In the genomic region with DNA sequence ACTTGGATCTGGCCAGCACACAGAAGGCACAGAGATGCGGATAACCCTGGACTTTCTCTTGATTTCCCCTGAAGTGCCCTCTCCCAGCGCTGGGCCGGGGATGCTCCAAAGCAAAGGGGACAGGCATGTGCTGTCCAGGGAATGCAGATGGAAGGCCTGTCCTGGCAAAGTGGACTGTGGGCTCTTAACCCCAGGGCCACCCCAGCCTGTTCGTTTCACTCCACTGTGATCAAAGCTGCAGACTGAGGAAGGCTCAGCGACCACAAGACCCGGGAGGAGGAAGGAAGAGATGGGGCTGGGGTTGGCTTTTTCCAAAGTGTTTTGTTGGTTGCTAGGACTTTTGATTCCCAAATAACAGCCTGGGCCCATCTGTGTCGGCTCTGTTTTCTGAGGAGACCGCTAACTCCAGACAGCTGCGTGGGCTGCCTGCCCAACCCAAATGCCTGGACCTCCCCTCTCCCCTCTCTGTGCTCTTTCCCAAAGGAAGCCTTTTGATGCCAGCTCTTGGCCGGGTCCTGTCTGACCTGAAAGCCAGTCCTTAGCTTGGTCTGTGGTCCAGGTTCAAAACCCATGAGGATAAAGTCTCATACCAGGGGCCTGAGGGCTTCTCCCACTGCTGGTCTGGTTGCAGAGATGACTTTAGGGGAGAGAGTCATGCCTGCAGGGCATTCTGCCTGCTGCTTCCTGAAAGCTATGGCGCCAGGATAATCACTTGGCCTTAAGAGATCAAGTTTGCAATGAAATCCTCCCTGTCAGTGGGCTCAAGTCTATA, we compare ENCODE assay signal across 16 cellular contexts.
DNase-seq lines count a peak whose midpoint lies in the region; ATAC-seq, FAIRE-seq and TF ChIP-seq lines count a peak whose summit lies in the region.
"Had no signal": no experiment of that assay in that cellular context is flagged by ENCODE, and none has a peak within 500 bp of the region (broad histone marks: within the 10 kb centered on the region; RNA-seq: fewer than 3 reads in every experiment).

No MANE protein-coding gene starts in this region.

- H3K4me3 Mint-ChIP-seq in HFFc6 = peak overlapping the region; percentile 82

- intact Hi-C loops in stomach (cut with DNase I; ENCODE audit: low total_unique reads) = no loop called here

- TF ChIP-seq EP300 in stomach (IDR thresholded peaks at IDR 0.05) = no peak

- H3K4me3 ChIP-seq in coronary artery (peak overlapping the region; percentile 8), stomach (no peak overlapping the region)

- H3K4me1 Mint-ChIP-seq in HFFc6 (ENCODE audit: low read depth) = peaks cover 43% of the 10 kb centered on the region

- WGBS in stomach, 5 donors = 58 to 76% (median 66%) methylated on average over 11 of the region's 11 CpGs

- H3K27ac Mint-ChIP-seq in HFFc6 = peak overlapping the region; percentile 96

- TF ChIP-seq CTCF in HFFc6 (IDR thresholded peaks at IDR 0.05) = no peak
- TF ChIP-seq CTCF in coronary artery (IDR thresholded peaks at IDR 0.05) = no peak
- no peak for TF ChIP-seq CTCF in stomach (IDR thresholded peaks at IDR 0.05)
- TF ChIP-seq CTCF in D721Med (IDR thresholded peaks at IDR 0.05; ENCODE audit: insufficient read depth, missing control alignments) = no peak

- DNase-seq in HFFc6 (peak; percentile 27), coronary artery (ENCODE audit: low spot score) (no peak), left kidney (ENCODE audit: low read depth, low spot score) (peak; percentile 61), stomach (no peak), D721Med (ENCODE audit: insufficient read length, low spot score) (no peak), HuH-7 (ENCODE audit: low spot score) (no peak)
- DNase-seq: activated T-cell treated with anti-CD3 and anti-CD28 coated beads, Interleukin-2, amount 50 U/mL, for 48 hours; H7; islet precursor cell; NCI-H1092 treated with DMSO at 0.1 percent for 48 hours; stimulated activated CD4-positive, alpha-beta T cell treated with anti-CD3 and anti-CD28 coated beads, Interleukin-12 subunit alpha, Interleukin-12 subunit beta, amount 100 ng/mL, for 4 hours; stimulated activated naive CD4-positive, alpha-beta T cell had no signal

- no peaks in the 10 kb centered on the region for H3K9me3 Mint-ChIP-seq in HFFc6

- TF ChIP-seq POLR2A in stomach (IDR thresholded peaks at IDR 0.05) = no peak

- H3K9me3 ChIP-seq in stomach = no peaks in the 10 kb centered on the region

- ATAC-seq in GM19463 (IDR thresholded peaks at IDR 0.05; ENCODE audit: unreplicated experiment) (no peak), HG02759 (IDR thresholded peaks at IDR 0.05; ENCODE audit: unreplicated experiment) (no peak)
- ATAC-seq: Panc1 had no signal

- H3K27me3 ChIP-seq in stomach = no peaks in the 10 kb centered on the region

- peak overlapping the region; percentile 45 to 88 for H3K27ac ChIP-seq in coronary artery
- H3K27ac ChIP-seq in stomach = peak overlapping the region in 4 of 5 donors; percentile 61 to 84 (median 80)
- H3K27ac ChIP-seq: VCaP had no signal

- peaks cover 22 to 32% (median 27%) of the 10 kb centered on the region in 4 donors for H3K4me1 ChIP-seq in stomach

- FAIRE-seq in D721Med (lab: Jason Lieb, UNC) = no peak

- no peaks in the 10 kb centered on the region; the same call in 1 of the 2 replicates for H3K27me3 Mint-ChIP-seq in HFFc6 (ENCODE audit: insufficient read depth)

- H3K36me3 Mint-ChIP-seq in HFFc6 (ENCODE audit: low read depth) = peaks cover 27% of the 10 kb centered on the region

- H3K36me3 ChIP-seq in stomach = peaks cover 65 to 98% (median 92%) of the 10 kb centered on the region in 4 donors

Comparison
In these comparisons a context has a peak if more than half of its experiments do, and no peak if none do; other contexts are left out.
1. DNase-seq: peak in HFFc6 (single experiment) and left kidney (single experiment); none in coronary artery (single experiment), stomach (single experiment), D721Med (single experiment) and HuH-7 (single experiment).